ENCODE assay signal across 8 cellular contexts in the genomic region with DNA sequence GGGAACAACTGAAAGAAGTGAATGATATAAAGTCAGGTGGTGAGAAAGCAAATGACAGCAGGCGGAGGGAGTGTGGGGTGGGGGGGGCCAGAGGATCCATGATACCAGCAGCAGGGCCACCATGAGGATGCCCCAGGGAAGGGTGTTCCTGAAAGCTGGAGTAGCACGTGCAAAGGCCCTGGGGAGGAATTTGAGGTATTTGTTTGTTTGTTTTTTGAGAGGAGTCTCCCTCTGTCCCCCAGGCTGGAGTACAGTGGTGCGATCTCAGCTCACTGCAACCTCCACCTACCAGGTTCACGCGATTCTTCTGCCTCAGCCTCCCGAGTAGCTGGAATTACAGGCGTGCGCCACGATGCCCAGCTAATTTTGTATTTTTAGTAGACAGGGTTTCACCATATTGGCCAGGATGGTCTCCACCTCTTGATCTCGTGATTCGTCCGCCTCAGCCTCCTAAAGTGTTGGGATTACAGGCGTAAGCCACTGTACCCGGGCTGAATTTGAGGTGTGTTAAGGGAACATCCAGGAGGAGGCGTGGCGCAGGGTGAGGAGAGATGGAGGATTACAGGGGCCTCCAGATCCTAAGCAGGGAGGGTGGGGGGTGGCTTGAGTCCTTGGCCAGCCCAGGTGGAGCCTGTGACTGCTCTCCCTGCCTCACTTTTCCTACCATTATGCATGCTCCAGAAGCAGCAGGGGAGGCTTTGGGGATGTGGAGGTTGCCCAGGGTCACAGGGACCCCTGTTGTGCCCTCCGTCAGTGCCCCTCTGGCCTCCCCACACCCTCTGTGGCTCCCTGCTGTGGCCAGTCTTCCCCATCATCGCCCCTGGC. TPM values are rescaled to one million over a fixed set of nuclear protein-coding genes. Genes with fewer than 3 reads are reported as not detected.
DNase-seq lines count a peak whose midpoint lies in the region; ATAC-seq, FAIRE-seq and TF ChIP-seq lines count a peak whose summit lies in the region.
"Had no signal": no experiment of that assay in that cellular context is flagged by ENCODE, and none has a peak within 500 bp of the region (broad histone marks: within the 10 kb centered on the region; RNA-seq: fewer than 3 reads in every experiment).

No MANE protein-coding gene starts in this region.

- H3K27me3 ChIP-seq in HUES6 (ENCODE audit: control insufficient read depth, insufficient read depth, low read length) (no peaks in the 10 kb centered on the region), subcutaneous abdominal adipose tissue (ENCODE audit: control insufficient read depth in 5 of 5, insufficient read depth in 4 of 5, low read length in 5 of 5) (no peaks in the 10 kb centered on the region)

- peaks cover 7% of the 10 kb centered on the region for H3K9me3 Mint-ChIP-seq in activated T-helper 2 cell treated with anti-CD3 and anti-CD28 coated beads, Interferon-gamma antibody, Interleukin-2, Interleukin-4, amounts not matched to agents 10 μg/mL and 5 μg/mL and 100 μg/mL, durations not matched to agents 14 hours and 24 hours and 36 hours

- peaks cover 21% of the 10 kb centered on the region for H3K4me1 ChIP-seq in HUES6 (ENCODE audit: control insufficient read depth, insufficient read depth, low read length)
- H3K4me1 ChIP-seq in kidney (ENCODE audit: control insufficient read depth in 1 of 2, insufficient read depth in 1 of 2, low read depth in 1 of 2, low read length in 2 of 2), result peaks cover 8 to 9% of the 10 kb centered on the region in 2 donors
- H3K4me1 ChIP-seq in subcutaneous abdominal adipose tissue (ENCODE audit: control insufficient read depth in 5 of 5, insufficient read depth in 5 of 5, low read length in 5 of 5), result peaks cover 2 to 42% (median 32%) of the 10 kb centered on the region in 5 donors

- H3K4me3 Mint-ChIP-seq in activated T-helper 2 cell treated with anti-CD3 and anti-CD28 coated beads, Interferon-gamma antibody, Interleukin-2, Interleukin-4, amounts not matched to agents 10 μg/mL and 5 μg/mL and 100 μg/mL, durations not matched to agents 14 hours and 24 hours and 36 hours (ENCODE audit: low read depth), result peak overlapping the region; percentile 96

- intact Hi-C loops in activated T-helper 2 cell treated with anti-CD3 and anti-CD28 coated beads, Interferon-gamma antibody, Interleukin-2, Interleukin-4, amounts not matched to agents 10 μg/mL and 5 μg/mL and 100 μg/mL, durations not matched to agents 14 hours and 24 hours and 36 hours (cut with micrococcal nuclease), result loop anchor here (1.0 to 10.0 kb wide), 3 partner anchors 15 to 199 kb away; partner anchors contain the start of genes LSM4 and MAST3
- intact Hi-C loops in kidney (cut with DNase I), result no loop called here

- H3K27ac ChIP-seq in HUES6 (ENCODE audit: low read depth, low read length) (peak overlapping the region; percentile 88; the same call in 1 of the 2 replicates), kidney (ENCODE audit: low read depth in 2 of 2, low read length in 2 of 2) (peak overlapping the region; percentile 98 to 100), subcutaneous abdominal adipose tissue (ENCODE audit: low read depth, low read length) (peak overlapping the region; percentile 95)

- H3K9ac ChIP-seq in HUES6 (ENCODE audit: low read length) (peak overlapping the region; percentile 69), kidney (ENCODE audit: low read length in 2 of 2) (peak overlapping the region; percentile 57 to 80), subcutaneous abdominal adipose tissue (ENCODE audit: low read length in 5 of 5) (peak overlapping the region in 1 of 5 donors; percentile 92)

- H3K9me3 ChIP-seq in HUES6 (ENCODE audit: control insufficient read depth, insufficient read depth, low read depth, low read length) (no peaks in the 10 kb centered on the region), kidney (ENCODE audit: control insufficient read depth in 1 of 2, low read length in 2 of 2) (no peaks in the 10 kb centered on the region), subcutaneous abdominal adipose tissue (ENCODE audit: control insufficient read depth in 5 of 5, low read length in 5 of 5) (no peaks in the 10 kb centered on the region)

- no peak for TF ChIP-seq CTCF in kidney (IDR thresholded peaks at IDR 0.05; ENCODE audit: borderline replicate concordance, extremely low read depth, insufficient read depth)

- H3K27ac Mint-ChIP-seq in activated T-helper 2 cell treated with anti-CD3 and anti-CD28 coated beads, Interferon-gamma antibody, Interleukin-2, Interleukin-4, amounts not matched to agents 10 μg/mL and 5 μg/mL and 100 μg/mL, durations not matched to agents 14 hours and 24 hours and 36 hours, result peak overlapping the region; percentile 99

- FAIRE-seq in kidney (lab: Jason Lieb, UNC), result no peak

- H3K36me3 Mint-ChIP-seq in activated T-helper 2 cell treated with anti-CD3 and anti-CD28 coated beads, Interferon-gamma antibody, Interleukin-2, Interleukin-4, amounts not matched to agents 10 μg/mL and 5 μg/mL and 100 μg/mL, durations not matched to agents 14 hours and 24 hours and 36 hours (ENCODE audit: low read depth), result peaks cover 60% of the 10 kb centered on the region

- ATAC-seq in GM21526 (IDR thresholded peaks at IDR 0.05; ENCODE audit: low FRiP score, unreplicated experiment) (no peak), GM21619 (IDR thresholded peaks at IDR 0.05; ENCODE audit: unreplicated experiment) (no peak)

- H3K4me3 ChIP-seq in HUES6 (ENCODE audit: low read depth, low read length), result peak overlapping the region; percentile 63
- peak overlapping the region in 1 of 2 donors; percentile 82 for H3K4me3 ChIP-seq in kidney (ENCODE audit: low read length in 2 of 2)
- H3K4me3 ChIP-seq in subcutaneous abdominal adipose tissue (ENCODE audit: low read depth in 1 of 5, low read length in 5 of 5), result peak overlapping the region in 3 of 5 donors; percentile 63 to 85 (median 84)

- peaks cover 49% of the 10 kb centered on the region for H3K4me1 Mint-ChIP-seq in activated T-helper 2 cell treated with anti-CD3 and anti-CD28 coated beads, Interferon-gamma antibody, Interleukin-2, Interleukin-4, amounts not matched to agents 10 μg/mL and 5 μg/mL and 100 μg/mL, durations not matched to agents 14 hours and 24 hours and 36 hours (ENCODE audit: low read depth)

- H3K36me3 ChIP-seq in HUES6 (ENCODE audit: control insufficient read depth, insufficient read depth, low read length) (no peaks in the 10 kb centered on the region), kidney (ENCODE audit: control insufficient read depth in 1 of 2, insufficient read depth in 2 of 2, low read length in 2 of 2) (no peaks in the 10 kb centered on the region), subcutaneous abdominal adipose tissue (ENCODE audit: control insufficient read depth in 5 of 5, insufficient read depth in 5 of 5, low read length in 5 of 5) (no peaks in the 10 kb centered on the region)

- DNase-seq in activated T-helper 2 cell treated with anti-CD3 and anti-CD28 coated beads, Interferon-gamma antibody, Interleukin-2, Interleukin-4, amounts not matched to agents 10 μg/mL and 5 μg/mL and 100 μg/mL, durations not matched to agents 14 hours and 24 hours and 36 hours (ENCODE audit: low spot score), result no peak
- DNase-seq in kidney (no peak), NCI-H1930 (lab: John Stamatoyannopoulos, UW) (no peak)
- DNase-seq: NCI-H1436 treated with DMSO at 0.1 percent for 48 hours had no signal

- no peaks in the 10 kb centered on the region for H3K27me3 Mint-ChIP-seq in activated T-helper 2 cell treated with anti-CD3 and anti-CD28 coated beads, Interferon-gamma antibody, Interleukin-2, Interleukin-4, amounts not matched to agents 10 μg/mL and 5 μg/mL and 100 μg/mL, durations not matched to agents 14 hours and 24 hours and 36 hours (ENCODE audit: low read depth)

RNA-seq across cellular contexts. Expression of gene JUND, which starts 12.4 kb away (rescaled TPM):
- total RNA-seq in activated T-helper 2 cell treated with anti-CD3 and anti-CD28 coated beads, Interferon-gamma antibody, Interleukin-2, Interleukin-4, amounts not matched to agents 10 μg/mL and 5 μg/mL and 100 μg/mL, durations not matched to agents 14 hours and 24 hours and 36 hours, result 462 and 464 TPM in 2 replicates
- 181 TPM for total RNA-seq in kidney
- polyA plus RNA-seq in kidney (ENCODE audit: insufficient read depth, low read depth, low replicate concordance), result 117 TPM

RNA-seq across cellular contexts. Expression of gene IQCN, which starts 19.6 kb away (rescaled TPM):
- total RNA-seq in activated T-helper 2 cell treated with anti-CD3 and anti-CD28 coated beads, Interferon-gamma antibody, Interleukin-2, Interleukin-4, amounts not matched to agents 10 μg/mL and 5 μg/mL and 100 μg/mL, durations not matched to agents 14 hours and 24 hours and 36 hours, result 2.9 and 3.3 TPM in 2 replicates
- total RNA-seq in kidney, result 6.3 TPM
- 0.82 TPM for polyA plus RNA-seq in kidney (ENCODE audit: insufficient read depth, low read depth, low replicate concordance)

RNA-seq across cellular contexts. Expression of gene LSM4, which starts 29.0 kb away (rescaled TPM):
- 198 and 208 TPM in 2 replicates for total RNA-seq in activated T-helper 2 cell treated with anti-CD3 and anti-CD28 coated beads, Interferon-gamma antibody, Interleukin-2, Interleukin-4, amounts not matched to agents 10 μg/mL and 5 μg/mL and 100 μg/mL, durations not matched to agents 14 hours and 24 hours and 36 hours
- total RNA-seq in kidney, result 87.7 TPM
- polyA plus RNA-seq in kidney (ENCODE audit: insufficient read depth, low read depth, low replicate concordance), result 245 TPM

RNA-seq across cellular contexts. Expression of gene PGPEP1, which starts 46.5 kb away (rescaled TPM):
- 24.9 and 29.4 TPM in 2 replicates for total RNA-seq in activated T-helper 2 cell treated with anti-CD3 and anti-CD28 coated beads, Interferon-gamma antibody, Interleukin-2, Interleukin-4, amounts not matched to agents 10 μg/mL and 5 μg/mL and 100 μg/mL, durations not matched to agents 14 hours and 24 hours and 36 hours
- 54.5 TPM for total RNA-seq in kidney
- 76.1 TPM for polyA plus RNA-seq in kidney (ENCODE audit: insufficient read depth, low read depth, low replicate concordance)
